Comparison of ENCODE assay signal across 35 cellular contexts in genomic region chr1:205754857-205755256, GRCh38.
"Had no signal": no experiment of that assay in that cellular context is flagged by ENCODE, and none has a peak within 500 bp of the region (broad histone marks: within the 10 kb centered on the region; RNA-seq: fewer than 3 reads in every experiment).

No MANE protein-coding gene starts in this region.

- H3K27me3 ChIP-seq: adrenal gland, body of pancreas, brain microvascular endothelial cell, breast epithelium had no signal

- H3K36me3 ChIP-seq: adrenal gland, brain microvascular endothelial cell, breast epithelium had no signal

- H3K27ac ChIP-seq: adrenal gland, body of pancreas, brain microvascular endothelial cell, breast epithelium, VCaP had no signal

- FAIRE-seq: astrocyte had no signal

- H3K9me3 ChIP-seq: adrenal gland, body of pancreas, breast epithelium had no signal

- DNase-seq: activated B cell treated with CpG ODN at 0.5 μM for 24 hours; activated CD4-positive, alpha-beta memory T cell treated with anti-CD3 and anti-CD28 coated beads for 36 hours; activated CD4-positive, alpha-beta T cell treated with anti-CD3 and anti-CD28 coated beads for 4 hours; activated CD4-positive, alpha-beta T cell treated with anti-CD3 and anti-CD28 coated beads, Interleukin-2, amount 10 ng/mL, durations not matched to agents 24 days and 14 days; activated CD4-positive, alpha-beta T cell treated with anti-CD3 and anti-CD28 coated beads, Interleukin-2, amount 50 U/mL, for 1 hour; activated CD4-positive, alpha-beta T cell treated with anti-CD3 and anti-CD28 coated beads, Interleukin-2, amount 50 U/mL, for 4 hours; activated CD4-positive, CD25-positive, alpha-beta regulatory T cell treated with anti-CD3 and anti-CD28 coated beads, Interleukin-2, amount 50 U/mL, for 72 hours; activated CD8-positive, alpha-beta memory T cell treated with anti-CD3 and anti-CD28 coated beads, Interleukin-2, amount 10 ng/mL, durations not matched to agents 7 days and 5 days; activated CD8-positive, alpha-beta memory T cell treated with anti-CD3 and anti-CD28 coated beads, Interleukin-2, amount 50 U/mL, for 48 hours; activated CD8-positive, alpha-beta T cell treated with anti-CD3 and anti-CD28 coated beads for 36 hours; activated effector memory CD4-positive, alpha-beta T cell treated with anti-CD3 and anti-CD28 coated beads, Interleukin-2, amount 50 U/mL, for 16 hours; activated gamma-delta T cell treated with Interleukin-2 at 50 U/mL for 16 hours; activated naive CD4-positive, alpha-beta T cell; activated naive CD4-positive, alpha-beta T cell treated with anti-CD3 and anti-CD28 coated beads for 36 hours; activated naive CD4-positive, alpha-beta T cell treated with anti-CD3 and anti-CD28 coated beads, Interleukin-2, amount 50 U/mL, for 16 hours; activated naive CD8-positive, alpha-beta T cell treated with anti-CD3 and anti-CD28 coated beads for 36 hours; activated T-cell treated with anti-CD3 and anti-CD28 coated beads, Interleukin-2, amount 50 U/mL, for 24 hours; activated T-cell treated with anti-CD3 and anti-CD28 coated beads, Interleukin-2, amount 50 U/mL, for 72 hours; adrenal gland; amniotic stem cell; aorta; body of pancreas; brain microvascular endothelial cell; central memory CD4-positive, alpha-beta T cell; T-helper 1 cell; T-helper 2 cell; T-helper 9 cell had no signal

- H3K4me3 Mint-ChIP-seq: activated B cell treated with CpG ODN at 0.5 μM for 24 hours; activated CD4-positive, alpha-beta memory T cell treated with anti-CD3 and anti-CD28 coated beads for 36 hours; activated CD4-positive, alpha-beta T cell treated with anti-CD3 and anti-CD28 coated beads, Interleukin-2, amount 10 ng/mL, durations not matched to agents 24 days and 14 days; activated CD8-positive, alpha-beta memory T cell treated with anti-CD3 and anti-CD28 coated beads, Interleukin-2, amount 10 ng/mL, durations not matched to agents 7 days and 5 days; activated CD8-positive, alpha-beta T cell treated with anti-CD3 and anti-CD28 coated beads for 36 hours; activated naive CD4-positive, alpha-beta T cell treated with anti-CD3 and anti-CD28 coated beads for 36 hours; activated naive CD8-positive, alpha-beta T cell treated with anti-CD3 and anti-CD28 coated beads for 36 hours; activated T-cell treated with anti-CD3 and anti-CD28 coated beads, Interleukin-2, amount 50 U/mL, for 24 hours; activated T-cell treated with anti-CD3 and anti-CD28 coated beads, Interleukin-2, amount 50 U/mL, for 72 hours; activated T-helper 1 cell treated with anti-CD3 and anti-CD28 coated beads, Interleukin-12 subunit alpha, Interleukin-12 subunit beta, Interleukin-2, Interleukin-4 antibody, amounts not matched to agents 30 ng/mL and 10 ng/mL and 1 ng/mL, durations not matched to agents 14 hours and 24 hours and 36 hours; activated T-helper 17 cell treated with anti-CD3 and anti-CD28 coated beads, Interleukin-2, amount 50 U/mL, for 72 hours; T-helper 1 cell treated with Interleukin-12 subunit alpha and Interleukin-12 subunit beta and Interleukin-4 antibody, amounts not matched to agents 30 μg/mL and 1 μg/mL, for 36 hours; T-helper 2 cell treated with Interferon-gamma antibody and Interleukin-4, amounts not matched to agents 5 μg/mL and 100 μg/mL, for 36 hours had no signal

- ATAC-seq: activated CD8-positive, alpha-beta memory T cell treated with anti-CD3 and anti-CD28 coated beads, Interleukin-2, amount 10 ng/mL, durations not matched to agents 7 days and 5 days; activated CD8-positive, alpha-beta T cell treated with anti-CD3 and anti-CD28 coated beads for 36 hours; activated naive CD4-positive, alpha-beta T cell treated with anti-CD3 and anti-CD28 coated beads, Interleukin-2, amount 50 U/mL, for 72 hours; activated T-cell treated with anti-CD3 and anti-CD28 coated beads, Interleukin-2, amount 50 U/mL, for 72 hours; activated T-helper 17 cell treated with anti-CD3 and anti-CD28 coated beads, Interleukin-2, amount 50 U/mL, for 72 hours; body of pancreas had no signal

- H3K27me3 Mint-ChIP-seq: activated B cell treated with CpG ODN at 0.5 μM for 24 hours; activated CD8-positive, alpha-beta memory T cell treated with anti-CD3 and anti-CD28 coated beads, Interleukin-2, amount 10 ng/mL, durations not matched to agents 7 days and 5 days; activated CD8-positive, alpha-beta T cell treated with anti-CD3 and anti-CD28 coated beads for 36 hours; activated T-cell treated with anti-CD3 and anti-CD28 coated beads, Interleukin-2, amount 50 U/mL, for 24 hours; activated T-helper 17 cell treated with anti-CD3 and anti-CD28 coated beads, Interleukin-2, amount 50 U/mL, for 72 hours had no signal

- H3K4me3 ChIP-seq: adrenal gland, body of pancreas, breast epithelium had no signal

- H3K9me3 Mint-ChIP-seq: activated B cell treated with CpG ODN at 0.5 μM for 24 hours; activated CD4-positive, alpha-beta memory T cell treated with anti-CD3 and anti-CD28 coated beads for 36 hours; activated CD4-positive, alpha-beta T cell treated with anti-CD3 and anti-CD28 coated beads, Interleukin-2, amount 10 ng/mL, durations not matched to agents 24 days and 14 days; activated CD8-positive, alpha-beta T cell treated with anti-CD3 and anti-CD28 coated beads for 36 hours; activated naive CD4-positive, alpha-beta T cell treated with anti-CD3 and anti-CD28 coated beads for 36 hours; activated naive CD4-positive, alpha-beta T cell treated with anti-CD3 and anti-CD28 coated beads, Interleukin-2, amount 50 U/mL, for 72 hours; activated T-cell treated with anti-CD3 and anti-CD28 coated beads, Interleukin-2, amount 50 U/mL, for 24 hours; activated T-cell treated with anti-CD3 and anti-CD28 coated beads, Interleukin-2, amount 50 U/mL, for 72 hours; activated T-helper 1 cell treated with anti-CD3 and anti-CD28 coated beads, Interleukin-12 subunit alpha, Interleukin-12 subunit beta, Interleukin-2, Interleukin-4 antibody, amounts not matched to agents 30 ng/mL and 10 ng/mL and 1 ng/mL, durations not matched to agents 14 hours and 24 hours and 36 hours; activated T-helper 17 cell treated with anti-CD3 and anti-CD28 coated beads, Interleukin-2, amount 50 U/mL, for 72 hours; T-helper 1 cell treated with Interleukin-12 subunit alpha and Interleukin-12 subunit beta and Interleukin-4 antibody, amounts not matched to agents 30 μg/mL and 1 μg/mL, for 36 hours; T-helper 2 cell treated with Interferon-gamma antibody and Interleukin-4, amounts not matched to agents 5 μg/mL and 100 μg/mL, for 36 hours had no signal

- H3K4me1 ChIP-seq: adrenal gland, body of pancreas, breast epithelium had no signal
